ENCODE assay signal across 26 cellular contexts in genomic region chr6:111502154-111502553, GRCh38.
"Had no signal": no experiment of that assay in that cellular context is flagged by ENCODE, and none has a peak within 500 bp of the region (broad histone marks: within the 10 kb centered on the region; RNA-seq: fewer than 3 reads in every experiment).

No MANE protein-coding gene starts in this region.

- H3K27ac Mint-ChIP-seq: activated naive CD8-positive, alpha-beta T cell; activated T-helper 1 cell treated with anti-CD3 and anti-CD28 coated beads, Interleukin-12 subunit alpha, Interleukin-12 subunit beta, Interleukin-2, Interleukin-4 antibody, amounts not matched to agents 30 ng/mL and 10 ng/mL and 1 ng/mL, durations not matched to agents 14 hours and 24 hours and 36 hours; stimulated activated naive B cell treated with anti-CD40 and anti-IgM and Interleukin-4, amounts not matched to agents 10 μg/mL and 1 μg/mL and 100 μg/mL, for 72 hours had no signal

- H3K27ac ChIP-seq: body of pancreas, cardiac muscle cell, coronary artery, gastroesophageal sphincter, parathyroid adenoma, right atrium auricular region, stomach, thyroid gland, upper lobe of right lung, WERI-Rb-1 had no signal

- DNase-seq: activated CD4-positive, CD25-positive, alpha-beta regulatory T cell treated with anti-CD3 and anti-CD28 coated beads, Interleukin-2, amount 50 U/mL, for 72 hours; activated gamma-delta T cell; anterior cingulate cortex; body of pancreas; cerebellar nuclear complex; hippocampal formation; left cardiac atrium; left ventricle myocardium superior; midbrain; naive thymus-derived CD4-positive, alpha-beta T cell; nucleus accumbens; stimulated activated CD4-positive, alpha-beta T cell treated with anti-CD3 and anti-CD28 coated beads, Interleukin-2, amount 100 ng/mL, for 24 hours; stimulated activated naive B cell treated with anti-CD40 and anti-IgM and Interleukin-4, amounts not matched to agents 10 μg/mL and 1 μg/mL and 100 μg/mL, for 72 hours; stomach; thyroid gland; upper lobe of right lung; WERI-Rb-1 had no signal

- H3K4me1 ChIP-seq: parathyroid adenoma, right atrium auricular region, thyroid gland, upper lobe of right lung had no signal

- H3K4me3 Mint-ChIP-seq: activated naive CD8-positive, alpha-beta T cell; activated T-helper 1 cell treated with anti-CD3 and anti-CD28 coated beads, Interleukin-12 subunit alpha, Interleukin-12 subunit beta, Interleukin-2, Interleukin-4 antibody, amounts not matched to agents 30 ng/mL and 10 ng/mL and 1 ng/mL, durations not matched to agents 14 hours and 24 hours and 36 hours; naive thymus-derived CD4-positive, alpha-beta T cell; neural crest cell; stimulated activated naive B cell treated with anti-CD40 and anti-IgM and Interleukin-4, amounts not matched to agents 10 μg/mL and 1 μg/mL and 100 μg/mL, for 72 hours had no signal

- H3K36me3 ChIP-seq: cardiac muscle cell, right atrium auricular region, thyroid gland, upper lobe of right lung, WERI-Rb-1 had no signal

- H3K9me3 ChIP-seq: body of pancreas, gastroesophageal sphincter, right atrium auricular region, stomach, thyroid gland, upper lobe of right lung had no signal

- ATAC-seq: body of pancreas; gastroesophageal sphincter; left cardiac atrium; left ventricle myocardium superior; naive thymus-derived CD4-positive, alpha-beta T cell; stimulated activated naive B cell treated with anti-CD40 and anti-IgM and Interleukin-4, amounts not matched to agents 10 μg/mL and 1 μg/mL and 100 μg/mL, for 72 hours; upper lobe of right lung had no signal

- H3K27me3 Mint-ChIP-seq: activated naive CD8-positive, alpha-beta T cell; naive thymus-derived CD4-positive, alpha-beta T cell; stimulated activated naive B cell treated with anti-CD40 and anti-IgM and Interleukin-4, amounts not matched to agents 10 μg/mL and 1 μg/mL and 100 μg/mL, for 72 hours had no signal

- H3K9me3 Mint-ChIP-seq: activated T-helper 1 cell treated with anti-CD3 and anti-CD28 coated beads, Interleukin-12 subunit alpha, Interleukin-12 subunit beta, Interleukin-2, Interleukin-4 antibody, amounts not matched to agents 30 ng/mL and 10 ng/mL and 1 ng/mL, durations not matched to agents 14 hours and 24 hours and 36 hours; neural crest cell had no signal

- H3K4me3 ChIP-seq: body of pancreas, cardiac muscle cell, coronary artery, gastroesophageal sphincter, right atrium auricular region, smooth muscle cell, stomach, thyroid gland, upper lobe of right lung had no signal
